8 cellular contexts compared by ENCODE assay signal in the genomic region with DNA sequence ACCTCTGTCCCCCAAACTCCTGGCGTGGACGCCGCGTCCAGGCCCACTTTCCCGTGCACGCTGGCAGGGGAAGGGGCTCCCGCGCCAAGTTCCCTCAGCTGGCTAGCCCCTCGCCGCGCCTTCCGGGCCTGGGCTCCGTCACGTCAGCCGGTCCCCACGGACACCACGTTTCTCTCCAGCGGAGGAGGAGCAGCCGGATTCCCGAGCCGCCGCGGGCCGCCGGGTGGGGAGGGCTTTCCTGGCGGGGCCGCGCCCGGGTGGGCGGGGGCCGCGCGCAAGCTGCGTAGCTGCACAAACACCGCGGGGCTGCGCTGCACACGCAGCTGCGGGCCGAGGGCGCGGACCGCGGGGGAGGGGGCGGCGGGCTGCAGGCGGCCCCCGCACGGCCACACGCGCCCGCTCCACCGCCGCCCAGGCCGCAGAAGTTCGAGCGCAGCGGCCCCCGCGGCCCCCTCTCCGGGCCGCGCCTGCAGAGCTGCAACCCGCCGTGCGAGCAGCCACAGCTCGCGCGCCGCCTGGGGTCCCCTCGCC. TPM values are rescaled to one million over a fixed set of nuclear protein-coding genes. Genes with fewer than 3 reads are reported as not detected.
A peak's percentile ranks its signal among the peaks of the same experiment; 100 is the strongest.
DNase-seq lines count a peak whose midpoint lies in the region; ATAC-seq and TF ChIP-seq lines count a peak whose summit lies in the region.

No MANE protein-coding gene starts in this region.

- TF ChIP-seq POLR2A in testis (IDR thresholded peaks at IDR 0.05) = no peak

- H3K27me3 ChIP-seq in testis = no peaks in the 10 kb centered on the region

- H3K4me3 Mint-ChIP-seq in activated CD8-positive, alpha-beta T cell treated with anti-CD3 and anti-CD28 coated beads, Interleukin-2, amount 10 ng/mL, durations not matched to agents 7 days and 5 days = peak overlapping the region; percentile 91

- peaks cover 79% of the 10 kb centered on the region for H3K4me1 Mint-ChIP-seq in activated CD8-positive, alpha-beta T cell treated with anti-CD3 and anti-CD28 coated beads, Interleukin-2, amount 10 ng/mL, durations not matched to agents 7 days and 5 days (ENCODE audit: low read depth)

- no peaks in the 10 kb centered on the region for H3K36me3 ChIP-seq in testis (ENCODE audit: low read depth, missing control alignments)

- ATAC-seq in activated CD8-positive, alpha-beta T cell treated with anti-CD3 and anti-CD28 coated beads, Interleukin-2, amount 10 ng/mL, durations not matched to agents 7 days and 5 days = no peak
- no peak for ATAC-seq in GM19351 (IDR thresholded peaks at IDR 0.05; ENCODE audit: unreplicated experiment)

- H3K27ac Mint-ChIP-seq in activated CD8-positive, alpha-beta T cell treated with anti-CD3 and anti-CD28 coated beads, Interleukin-2, amount 10 ng/mL, durations not matched to agents 7 days and 5 days = peak overlapping the region; percentile 93

- peak; percentile 89 for DNase-seq in D341Med (ENCODE audit: low spot score)
- DNase-seq in HuH-7.5 (ENCODE audit: low spot score) = peak; percentile 67
- DNase-seq in activated CD8-positive, alpha-beta T cell treated with anti-CD3 and anti-CD28 coated beads, Interleukin-2, amount 10 ng/mL, durations not matched to agents 7 days and 5 days = peak; percentile 65
- DNase-seq in epithelial cell of esophagus (ENCODE audit: low read depth) = peak; percentile 52
- DNase-seq in middle frontal gyrus (ENCODE audit: extremely low spot score, low spot score) = peak; percentile 45
- DNase-seq in testis = peak; percentile 72
- no peak for DNase-seq in cerebellar nuclear complex (lab: John Stamatoyannopoulos, UW)

- TF ChIP-seq CTCF in epithelial cell of esophagus (IDR thresholded peaks at IDR 0.05; ENCODE audit: insufficient read depth, low read depth, low read length, missing control alignments) (no peak), testis (IDR thresholded peaks at IDR 0.05) (no peak)

- H3K27me3 Mint-ChIP-seq in activated CD8-positive, alpha-beta T cell treated with anti-CD3 and anti-CD28 coated beads, Interleukin-2, amount 10 ng/mL, durations not matched to agents 7 days and 5 days (ENCODE audit: low read depth) = no peaks in the 10 kb centered on the region

- WGBS in testis, 2 donors = 1% methylated on average over 59 of the region's 71 CpGs; no CpG with 5 or more reads in 1 of the 2 donors

- POLR2A ChIA-PET in activated CD8-positive, alpha-beta T cell treated with anti-CD3 and anti-CD28 coated beads, Interleukin-2, amount 10 ng/mL, durations not matched to agents 7 days and 5 days (lab: Charles Lee) = interaction anchor here (0.7 to 6.6 kb wide), 16 partner anchors 8 to 326 kb away, joined by 3 to 177 read pairs (median 6); a partner anchor contains a TSS

- intact Hi-C loops in testis (cut with DNase I; ENCODE audit: low total_unique reads) = loop anchor here (5.0 kb wide), 1 partner anchor 33 kb away; no protein-coding TSS in a partner anchor

- H3K4me1 ChIP-seq in testis = peaks cover 75% of the 10 kb centered on the region

- H3K27ac ChIP-seq in testis = peak overlapping the region; percentile 84 to 94

- H3K36me3 Mint-ChIP-seq in activated CD8-positive, alpha-beta T cell treated with anti-CD3 and anti-CD28 coated beads, Interleukin-2, amount 10 ng/mL, durations not matched to agents 7 days and 5 days (ENCODE audit: low read depth) = peaks cover 33% of the 10 kb centered on the region

- CTCF ChIA-PET in activated CD8-positive, alpha-beta T cell treated with anti-CD3 and anti-CD28 coated beads, Interleukin-2, amount 10 ng/mL, durations not matched to agents 7 days and 5 days (lab: Charles Lee) = interaction anchor here (0.7 to 12.8 kb wide), 16 partner anchors 8 to 127 kb away, joined by 3 to 186 read pairs (median 10); a partner anchor contains a TSS

- H3K9me3 ChIP-seq in testis = no peaks in the 10 kb centered on the region

- H3K9me3 Mint-ChIP-seq in activated CD8-positive, alpha-beta T cell treated with anti-CD3 and anti-CD28 coated beads, Interleukin-2, amount 10 ng/mL, durations not matched to agents 7 days and 5 days (ENCODE audit: insufficient read depth) = no peaks in the 10 kb centered on the region

- H3K4me3 ChIP-seq in epithelial cell of esophagus (ENCODE audit: low read length) (peak overlapping the region; percentile 76), testis (peak overlapping the region; percentile 70 to 81)

RNA-seq across cellular contexts. Expression of a gene that starts 45.1 kb away (rescaled TPM):
- 10 to 100 TPM; 24.4 to 25.6 TPM for total RNA-seq in activated CD8-positive, alpha-beta T cell treated with anti-CD3 and anti-CD28 coated beads, Interleukin-2, amount 10 ng/mL, durations not matched to agents 7 days and 5 days
- 10 to 100 TPM; 74.8 to 85.6 TPM for total RNA-seq in testis
- polyA plus RNA-seq in testis (ENCODE audit: insufficient read depth, low read depth, low replicate concordance) = 184 TPM

Comparison
In these comparisons a context has a peak if more than half of its experiments do, and no peak if none do; other contexts are left out.
1. DNase-seq: peak in D341Med (single experiment), HuH-7.5 (single experiment), activated CD8-positive, alpha-beta T cell treated with anti-CD3 and anti-CD28 coated beads, Interleukin-2, amount 10 ng/mL, durations not matched to agents 7 days and 5 days (single experiment), epithelial cell of esophagus (single experiment), middle frontal gyrus (single experiment) and testis (single experiment); none in cerebellar nuclear complex (0 of 2).